Comparison of ENCODE assay signal across 27 cellular contexts in the genomic region with DNA sequence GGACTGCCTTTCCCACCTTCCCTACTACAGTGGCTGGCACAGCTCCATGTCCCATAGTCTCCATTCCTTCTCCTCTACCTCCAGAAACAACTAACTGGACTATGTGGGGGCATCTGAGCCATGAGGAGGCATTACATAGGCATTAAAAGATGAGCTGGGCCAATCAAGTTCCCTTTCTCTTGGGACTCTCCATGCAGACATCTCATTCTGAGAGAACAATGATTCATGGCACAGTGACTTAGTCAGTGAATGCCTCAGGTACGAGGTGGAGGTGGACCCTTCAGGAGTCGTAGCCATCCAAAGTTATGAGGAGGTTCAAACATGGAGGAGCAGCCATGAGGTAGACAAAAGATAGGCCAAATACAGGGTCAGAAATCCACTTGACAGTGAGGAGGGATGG.
"Had no signal": no experiment of that assay in that cellular context is flagged by ENCODE, and none has a peak within 500 bp of the region (broad histone marks: within the 10 kb centered on the region; RNA-seq: fewer than 3 reads in every experiment).

No MANE protein-coding gene starts in this region.

- H3K9me3 Mint-ChIP-seq: activated CD4-positive, alpha-beta T cell treated with anti-CD3 and anti-CD28 coated beads, Interleukin-2, amount 10 ng/mL, durations not matched to agents 24 days and 14 days; activated CD8-positive, alpha-beta T cell treated with anti-CD3 and anti-CD28 coated beads for 36 hours; activated naive CD4-positive, alpha-beta T cell treated with anti-CD3 and anti-CD28 coated beads, Interleukin-2, amount 50 U/mL, for 24 hours; activated naive CD8-positive, alpha-beta T cell treated with anti-CD3 and anti-CD28 coated beads, Interleukin-2, amount 10 ng/mL, durations not matched to agents 7 days and 5 days had no signal

- DNase-seq: activated CD4-positive, alpha-beta T cell treated with anti-CD3 and anti-CD28 coated beads, Interleukin-2, amount 10 ng/mL, durations not matched to agents 24 days and 14 days; activated CD4-positive, alpha-beta T cell treated with anti-CD3 and anti-CD28 coated beads, Interleukin-2, amount 50 U/mL, for 4 hours; activated CD8-positive, alpha-beta T cell treated with anti-CD3 and anti-CD28 coated beads for 36 hours; activated gamma-delta T cell; activated naive CD4-positive, alpha-beta T cell treated with Interleukin-2 at 50 U/mL for 16 hours; activated naive CD8-positive, alpha-beta T cell treated with anti-CD3 and anti-CD28 coated beads, Interleukin-2, amount 10 ng/mL, durations not matched to agents 7 days and 5 days; activated T-cell treated with anti-CD3 and anti-CD28 coated beads, Interleukin-2, amount 50 U/mL, for 1 hour; activated T-cell treated with anti-CD3 and anti-CD28 coated beads, Interleukin-2, amount 50 U/mL, for 72 hours; amygdala; caudate nucleus; cerebellar nuclear complex; Kasumi-1; MG63; MV-4-11; NCI-H1092; NCI-H1417; NCI-H146; NCI-H187 treated with DMSO at 0.1 percent for 48 hours; NCI-H2081 treated with DMSO at 0.1 percent for 48 hours; NCI-H345; NCI-H524 treated with DMSO at 0.1 percent for 48 hours; PC-9; Right ventricle myocardium superior; T1000 had no signal

- H3K27ac Mint-ChIP-seq: activated CD4-positive, alpha-beta T cell treated with anti-CD3 and anti-CD28 coated beads, Interleukin-2, amount 10 ng/mL, durations not matched to agents 24 days and 14 days; activated CD8-positive, alpha-beta T cell treated with anti-CD3 and anti-CD28 coated beads for 36 hours; activated naive CD4-positive, alpha-beta T cell treated with anti-CD3 and anti-CD28 coated beads, Interleukin-2, amount 50 U/mL, for 24 hours; activated naive CD8-positive, alpha-beta T cell treated with anti-CD3 and anti-CD28 coated beads, Interleukin-2, amount 10 ng/mL, durations not matched to agents 7 days and 5 days; activated T-cell treated with anti-CD3 and anti-CD28 coated beads, Interleukin-2, amount 50 U/mL, for 72 hours; activated T-helper 2 cell treated with anti-CD3 and anti-CD28 coated beads, Interferon-gamma antibody, Interleukin-2, Interleukin-4, amounts not matched to agents 10 μg/mL and 5 μg/mL and 100 μg/mL, durations not matched to agents 14 hours and 24 hours and 36 hours had no signal

- H3K4me1 Mint-ChIP-seq: activated CD4-positive, alpha-beta T cell treated with anti-CD3 and anti-CD28 coated beads, Interleukin-2, amount 10 ng/mL, durations not matched to agents 24 days and 14 days; activated naive CD4-positive, alpha-beta T cell treated with anti-CD3 and anti-CD28 coated beads, Interleukin-2, amount 50 U/mL, for 24 hours; activated naive CD8-positive, alpha-beta T cell treated with anti-CD3 and anti-CD28 coated beads, Interleukin-2, amount 10 ng/mL, durations not matched to agents 7 days and 5 days had no signal

- H3K27me3 Mint-ChIP-seq: activated CD4-positive, alpha-beta T cell treated with anti-CD3 and anti-CD28 coated beads, Interleukin-2, amount 10 ng/mL, durations not matched to agents 24 days and 14 days; activated naive CD4-positive, alpha-beta T cell treated with anti-CD3 and anti-CD28 coated beads, Interleukin-2, amount 50 U/mL, for 24 hours; activated naive CD8-positive, alpha-beta T cell treated with anti-CD3 and anti-CD28 coated beads, Interleukin-2, amount 10 ng/mL, durations not matched to agents 7 days and 5 days had no signal

- ATAC-seq: activated CD8-positive, alpha-beta T cell treated with anti-CD3 and anti-CD28 coated beads for 36 hours had no signal

- H3K4me3 ChIP-seq: ascending aorta, MG63, PC-9 had no signal

- H3K36me3 Mint-ChIP-seq: activated naive CD4-positive, alpha-beta T cell treated with anti-CD3 and anti-CD28 coated beads, Interleukin-2, amount 50 U/mL, for 24 hours; activated naive CD8-positive, alpha-beta T cell treated with anti-CD3 and anti-CD28 coated beads, Interleukin-2, amount 10 ng/mL, durations not matched to agents 7 days and 5 days had no signal

- H3K4me3 Mint-ChIP-seq: activated CD4-positive, alpha-beta T cell treated with anti-CD3 and anti-CD28 coated beads, Interleukin-2, amount 10 ng/mL, durations not matched to agents 24 days and 14 days; activated CD8-positive, alpha-beta T cell treated with anti-CD3 and anti-CD28 coated beads for 36 hours; activated naive CD4-positive, alpha-beta T cell treated with anti-CD3 and anti-CD28 coated beads, Interleukin-2, amount 50 U/mL, for 24 hours; activated naive CD8-positive, alpha-beta T cell treated with anti-CD3 and anti-CD28 coated beads, Interleukin-2, amount 10 ng/mL, durations not matched to agents 7 days and 5 days; activated T-cell treated with anti-CD3 and anti-CD28 coated beads, Interleukin-2, amount 50 U/mL, for 72 hours had no signal
